ENCODE assay signal across 10 cellular contexts in the genomic region with DNA sequence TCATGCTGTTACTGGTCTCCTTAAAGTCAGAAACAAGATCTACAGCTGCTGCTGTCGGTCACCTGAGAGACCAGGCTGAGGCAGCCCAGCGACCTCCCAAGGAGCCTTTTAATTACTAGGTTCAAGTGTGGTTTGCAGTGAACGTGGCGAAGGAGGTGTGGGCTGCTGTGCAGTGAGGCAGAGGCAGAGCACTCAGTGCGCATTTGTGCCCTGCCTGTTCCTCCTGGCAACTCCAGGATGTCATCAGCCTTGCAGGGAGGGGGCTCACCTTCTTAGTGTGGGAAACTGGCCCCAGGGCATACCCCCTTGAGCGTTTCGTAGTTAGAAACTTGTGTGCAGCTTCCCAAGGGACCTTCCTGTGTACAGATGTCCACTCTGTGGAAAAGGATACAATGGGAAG. TPM values are rescaled to one million over a fixed set of nuclear protein-coding genes. Genes with fewer than 3 reads are reported as not detected.
"Had no signal": no experiment of that assay in that cellular context is flagged by ENCODE, and none has a peak within 500 bp of the region (broad histone marks: within the 10 kb centered on the region; RNA-seq: fewer than 3 reads in every experiment).

No MANE protein-coding gene starts in this region.

RNA-seq across cellular contexts. Expression of gene GOLGA8S, which starts 26.6 kb away (rescaled TPM):
- total RNA-seq: K562, NCI-H460 had no signal

RNA-seq across cellular contexts. Expression of gene GOLGA6L26, which starts 47.2 kb away (rescaled TPM):
- total RNA-seq: activated CD4-positive, alpha-beta memory T cell treated with anti-CD3 and anti-CD28 coated beads, Interleukin-2, amount 10 ng/mL, durations not matched to agents 7 days and 5 days; activated CD8-positive, alpha-beta memory T cell treated with anti-CD3 and anti-CD28 coated beads, Interleukin-2, amount 10 ng/mL, durations not matched to agents 7 days and 5 days; chondrocyte; K562; NCI-H460; OCI-LY7; PC-9; Right ventricle myocardium superior; T-helper 1 cell treated with Interleukin-12 subunit alpha and Interleukin-12 subunit beta and Interleukin-4 antibody, amounts not matched to agents 30 ng/mL and 1 ng/mL, for 36 hours; T-helper 2 cell treated with Interferon-gamma antibody and Interleukin-4, amounts not matched to agents 100 ng/mL and 5 ng/mL, for 36 hours had no signal
- polyA plus RNA-seq: K562 had no signal
